Comparison of ENCODE assay signal across 11 cellular contexts in the genomic region with DNA sequence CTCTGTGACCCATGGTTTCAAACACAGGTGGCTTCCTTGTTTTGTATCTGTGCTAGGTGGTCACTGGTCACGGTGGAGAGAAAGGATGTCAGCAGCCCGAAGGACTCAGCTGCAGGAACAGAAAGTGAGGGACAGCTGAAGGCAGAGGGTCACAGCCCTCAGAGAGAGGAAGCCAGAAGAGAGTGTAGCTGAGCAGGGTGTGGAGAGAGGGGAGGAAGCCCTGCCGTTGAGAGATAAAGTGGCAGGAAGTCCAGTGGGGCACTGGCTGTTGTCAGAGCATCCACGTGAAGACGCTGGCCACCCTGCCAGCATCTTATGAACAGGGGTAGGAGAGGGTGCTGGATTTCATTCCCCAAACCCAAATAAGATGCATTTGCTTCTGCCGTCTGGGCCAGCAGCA. TPM values are rescaled to one million over a fixed set of nuclear protein-coding genes. Genes with fewer than 3 reads are reported as not detected.
DNase-seq lines count a peak whose midpoint lies in the region; ATAC-seq and TF ChIP-seq lines count a peak whose summit lies in the region.
"Had no signal": no experiment of that assay in that cellular context is flagged by ENCODE, and none has a peak within 500 bp of the region (broad histone marks: within the 10 kb centered on the region; RNA-seq: fewer than 3 reads in every experiment).

No MANE protein-coding gene starts in this region.

- H3K9ac ChIP-seq in DND-41 (ENCODE audit: low read depth, low read length), result no peak overlapping the region

- no peak overlapping the region for H3K4me3 ChIP-seq in DND-41 (ENCODE audit: low read depth in 1 of 2, low read length in 2 of 2)
- H3K4me3 ChIP-seq: testis had no signal

- ATAC-seq in DND-41 (ENCODE audit: insufficient read depth, low read depth) (no peak), GM19397 (IDR thresholded peaks at IDR 0.05; ENCODE audit: unreplicated experiment) (no peak), GM19395 (IDR thresholded peaks at IDR 0.05; ENCODE audit: unreplicated experiment) (no peak)

- H3K4me1 Mint-ChIP-seq in nephron, result peaks cover 31% of the 10 kb centered on the region

- 0 out of 2 replicates have a peak overlapping the region, but pooled peaks have one; percentile 33 for H3K27ac ChIP-seq in DND-41 (ENCODE audit: low read length)
- H3K27ac ChIP-seq: testis had no signal

- no peaks in the 10 kb centered on the region for H3K9me3 ChIP-seq in DND-41 (ENCODE audit: insufficient read depth, low read length, severe bottlenecking)
- H3K9me3 ChIP-seq: testis had no signal

- H2AFZ ChIP-seq in DND-41 (ENCODE audit: low read depth, low read length), result no peak overlapping the region

- H3K36me3 ChIP-seq in DND-41 (ENCODE audit: insufficient read depth, low read length), result peaks cover 40% of the 10 kb centered on the region

- no peaks in the 10 kb centered on the region for H3K4me1 ChIP-seq in DND-41 (ENCODE audit: insufficient read depth, low read length)
- H3K4me1 ChIP-seq: testis had no signal

- no peaks in the 10 kb centered on the region for H3K9me3 Mint-ChIP-seq in nephron

- DNase-seq in DND-41 (no peak), NOMO-1 (lab: John Stamatoyannopoulos, UW; ENCODE audit: unreplicated experiment in 2 of 2) (peak; percentile 75 to 80), dermis microvascular lymphatic vessel endothelial cell (ENCODE audit: low read depth in 2 of 2) (peak; percentile 48 to 83), GOT3 (lab: John Stamatoyannopoulos, UW) (no peak), iPS-NIHi7 (ENCODE audit: extremely low spot score) (no peak)
- DNase-seq: islet precursor cell, NCI-H2171 treated with DMSO at 0.1 percent for 48 hours, testis had no signal

- no peak overlapping the region for H3K4me2 ChIP-seq in DND-41 (ENCODE audit: insufficient read depth, low read length)

- peaks cover 79% of the 10 kb centered on the region for H3K79me2 ChIP-seq in DND-41 (ENCODE audit: insufficient read depth, low read length)

- peaks cover 43% of the 10 kb centered on the region for H4K20me1 ChIP-seq in DND-41 (ENCODE audit: insufficient read depth, low read length)

- H3K4me3 Mint-ChIP-seq in nephron, result no peak overlapping the region

- H3K27me3 Mint-ChIP-seq in nephron (ENCODE audit: low read depth), result no peaks in the 10 kb centered on the region

- TF ChIP-seq CTCF in DND-41 (IDR thresholded peaks at IDR 0.05; ENCODE audit: borderline replicate concordance, extremely low read depth, low read length, poor library complexity, severe bottlenecking) (no peak), nephron (IDR thresholded peaks at IDR 0.05; ENCODE audit: unreplicated experiment in 3 of 3) (no peak)

- H3K36me3 Mint-ChIP-seq in nephron (ENCODE audit: low read depth), result no peaks in the 10 kb centered on the region

- H3K27ac Mint-ChIP-seq in nephron, result peak overlapping the region; percentile 33 to 65 (median 40)

- H3K27me3 ChIP-seq in DND-41 (ENCODE audit: insufficient read depth, low read length, poor library complexity), result no peaks in the 10 kb centered on the region
- H3K27me3 ChIP-seq: testis had no signal

RNA-seq across cellular contexts. Expression of gene LIMD1, which starts 36.9 kb away (rescaled TPM):
- 11.3 and 12.6 TPM in 2 replicates for total RNA-seq in dermis microvascular lymphatic vessel endothelial cell

RNA-seq across cellular contexts. Expression of gene SACM1L, which starts 57.7 kb away (rescaled TPM):
- total RNA-seq in dermis microvascular lymphatic vessel endothelial cell, result 27.3 and 31.5 TPM in 2 replicates

Comparison
In these comparisons a context has a peak if more than half of its experiments do, and no peak if none do; other contexts are left out.
1. DNase-seq: peak in NOMO-1 (2 of 2) and dermis microvascular lymphatic vessel endothelial cell (2 of 2); none in DND-41 (single experiment), GOT3 (single experiment) and iPS-NIHi7 (single experiment).